In genomic region chr6:37005827-37006514, GRCh38 we compare ENCODE assay signal across 1 cellular context.
A peak's percentile ranks its signal among the peaks of the same experiment; 100 is the strongest.
TF ChIP-seq lines count a peak whose summit lies in the region.

No MANE protein-coding gene starts in this region.

TF ChIP-seq in K562, 482 proteins besides CTCF, POLR2A, EP300 and RAD21 (continued from another document):
- TF ChIP-seq GATA2 (CRISPR knock-in tag; IDR thresholded peaks at IDR 0.05) (0 out of 2 replicates have a peak, but pooled peaks have one; percentile 3), KDM5B (IDR thresholded peaks at IDR 0.05; ENCODE audit: insufficient replicate concordance, low read depth, low read length) (peak; percentile 30), ZNF57 (CRISPR knock-in tag; IDR thresholded peaks at IDR 0.05) (no peak)
